Comparison of ENCODE assay signal across 8 cellular contexts in genomic region chr22:36194971-36195370, GRCh38. TPM values are rescaled to one million over a fixed set of nuclear protein-coding genes. Genes with fewer than 3 reads are reported as not detected.
DNase-seq lines count a peak whose midpoint lies in the region; ATAC-seq and TF ChIP-seq lines count a peak whose summit lies in the region.

No MANE protein-coding gene starts in this region.

- H3K36me3 ChIP-seq in right lobe of liver = no peaks in the 10 kb centered on the region

- no peaks in the 10 kb centered on the region for H3K27me3 ChIP-seq in right lobe of liver

- TF ChIP-seq CTCF in VCaP (conservative IDR thresholded peaks at IDR 0.05) (peak; percentile 86), right lobe of liver (IDR thresholded peaks at IDR 0.05) (peak; percentile 69 to 79 (median 74))

- intact Hi-C loops in right lobe of liver (cut with DNase I) = loop anchor here in 1 of 2 donors (10.0 kb wide), 1 partner anchor 90 kb away; no protein-coding TSS in a partner anchor

- H3K4me1 ChIP-seq in right lobe of liver = peaks cover 0 to 36% (median 12%) of the 10 kb centered on the region in 4 donors

- no peak overlapping the region for H3K27ac ChIP-seq in VCaP
- no peak overlapping the region for H3K27ac ChIP-seq in right lobe of liver

- no peak for TF ChIP-seq POLR2A in right lobe of liver (IDR thresholded peaks at IDR 0.05)

- ATAC-seq in right lobe of liver = peak; percentile 69 to 75 (median 73)
- no peak for ATAC-seq in HG03159 (IDR thresholded peaks at IDR 0.05; ENCODE audit: unreplicated experiment)

- no peak overlapping the region for H3K4me3 ChIP-seq in right lobe of liver

- no peaks in the 10 kb centered on the region for H3K9me3 ChIP-seq in right lobe of liver

- 57% methylated on average over 2 of the region's 5 CpGs for WGBS in right lobe of liver (ENCODE audit: insufficient coverage, low coverage, low lambda C conversion rate, missing lambda C conversion rate)

- peak; percentile 66 for DNase-seq in DMS 273 (lab: John Stamatoyannopoulos, UW; ENCODE audit: unreplicated experiment)
- no peak for DNase-seq in DMS 273 treated with DMSO at 0.1 percent for 48 hours (lab: John Stamatoyannopoulos, UW)
- peak; percentile 20 for DNase-seq in KG1 (lab: John Stamatoyannopoulos, UW)
- peak; percentile 65 for DNase-seq in dedifferentiated amniotic fluid mesenchymal stem cell (ENCODE audit: extremely low spot score)
- DNase-seq in right lobe of liver = peak in 2 of 3 donors; percentile 44 to 62
- DNase-seq in stimulated activated naive CD4-positive, alpha-beta T cell treated with Interleukin-2 at 50 U/mL for 16 hours (lab: John Stamatoyannopoulos, UW) = peak; percentile 10

RNA-seq across cellular contexts. Expression of gene APOL4, which starts 6.6 kb away (rescaled TPM):
- total RNA-seq in right lobe of liver = 1 to 10 TPM in 4 of 6 experiments, not detected in 2; 1.1 to 1.6 (median 1.4) TPM

RNA-seq across cellular contexts. Expression of gene APOL3, which starts 34.4 kb away (rescaled TPM):
- total RNA-seq in right lobe of liver = 10 to 100 TPM; 21.7 to 80.5 (median 30.2) TPM

RNA-seq across cellular contexts. Expression of gene APOL2, which starts 44.4 kb away (rescaled TPM):
- total RNA-seq in right lobe of liver = 100 to 1,000 TPM in 1 of 6 experiments, 10 to 100 TPM in 5; 40.8 to 121 (median 57.5) TPM

RNA-seq across cellular contexts. Expression of gene APOL1, which starts 58.0 kb away (rescaled TPM):
- total RNA-seq in right lobe of liver = 100 to 1,000 TPM in 5 of 6 experiments, 10 to 100 TPM in 1; 85.1 to 299 (median 119) TPM
